20 cellular contexts compared by ENCODE assay signal in genomic region chr20:15079594-15080340, GRCh38.
DNase-seq lines count a peak whose midpoint lies in the region; ATAC-seq, FAIRE-seq and TF ChIP-seq lines count a peak whose summit lies in the region.
"Had no signal": no experiment of that assay in that cellular context is flagged by ENCODE, and none has a peak within 500 bp of the region (broad histone marks: within the 10 kb centered on the region; RNA-seq: fewer than 3 reads in every experiment).

No MANE protein-coding gene starts in this region.

- no peaks in the 10 kb centered on the region for H3K36me3 Mint-ChIP-seq in activated CD8-positive, alpha-beta T cell treated with anti-CD3 and anti-CD28 coated beads, Interleukin-2, amount 10 ng/mL, durations not matched to agents 7 days and 5 days (ENCODE audit: low read depth)
- H3K36me3 Mint-ChIP-seq: CD4-positive, alpha-beta memory T cell had no signal

- H3K27ac ChIP-seq in A549 (no peak overlapping the region), HEK293 (ENCODE audit: extremely low read depth, low read depth, low read length) (no peak overlapping the region), left lung (no peak overlapping the region), thyroid gland (no peak overlapping the region)
- H3K27ac ChIP-seq: GM23248 had no signal

- H3K4me1 Mint-ChIP-seq in activated CD8-positive, alpha-beta T cell treated with anti-CD3 and anti-CD28 coated beads, Interleukin-2, amount 10 ng/mL, durations not matched to agents 7 days and 5 days (ENCODE audit: low read depth), result no peaks in the 10 kb centered on the region
- H3K4me1 Mint-ChIP-seq: CD4-positive, alpha-beta memory T cell had no signal

- WGBS in A549 (ENCODE audit: missing lambda C conversion rate), result 79% methylated on average over 1 of the region's 1 CpG
- WGBS in thyroid gland, 2 donors, result 83 to 89% methylated on average over 1 of the region's 1 CpG

- intact Hi-C loops in left lung (cut with DNase I), result no loop called here
- intact Hi-C loops in thyroid gland (cut with DNase I), result loop anchor here (10.0 kb wide), 1 partner anchor 75 kb away; no protein-coding TSS in a partner anchor

- no peak for TF ChIP-seq EP300 in A549 (IDR thresholded peaks at IDR 0.05)

- H3K27me3 Mint-ChIP-seq in activated CD8-positive, alpha-beta T cell treated with anti-CD3 and anti-CD28 coated beads, Interleukin-2, amount 10 ng/mL, durations not matched to agents 7 days and 5 days (ENCODE audit: low read depth), result no peaks in the 10 kb centered on the region
- H3K27me3 Mint-ChIP-seq: CD4-positive, alpha-beta memory T cell had no signal

- FAIRE-seq in A549 (lab: Jason Lieb, UNC), result no peak
- FAIRE-seq: G401.6, GM12892 had no signal

- no peaks in the 10 kb centered on the region for H3K9me3 Mint-ChIP-seq in activated CD8-positive, alpha-beta T cell treated with anti-CD3 and anti-CD28 coated beads, Interleukin-2, amount 10 ng/mL, durations not matched to agents 7 days and 5 days (ENCODE audit: insufficient read depth)
- H3K9me3 Mint-ChIP-seq: H9 had no signal

- TF ChIP-seq CTCF in A549 (IDR thresholded peaks at IDR 0.05) (no peak), HEK293 (tag by site-specific recombination; IDR thresholded peaks at IDR 0.05) (no peak), left lung (IDR thresholded peaks at IDR 0.05) (no peak), thyroid gland (IDR thresholded peaks at IDR 0.05) (no peak)

- no peak overlapping the region for H3K27ac Mint-ChIP-seq in activated CD8-positive, alpha-beta T cell treated with anti-CD3 and anti-CD28 coated beads, Interleukin-2, amount 10 ng/mL, durations not matched to agents 7 days and 5 days
- H3K27ac Mint-ChIP-seq: CD4-positive, alpha-beta memory T cell; H9; HFFc6 had no signal

- ATAC-seq in A549 (no peak), left lung (peak; percentile 86), HG03280 (IDR thresholded peaks at IDR 0.05; ENCODE audit: unreplicated experiment) (no peak)
- no peak for ATAC-seq in activated CD8-positive, alpha-beta T cell treated with anti-CD3 and anti-CD28 coated beads, Interleukin-2, amount 10 ng/mL, durations not matched to agents 7 days and 5 days
- ATAC-seq: HCT116 had no signal

- no peaks in the 10 kb centered on the region for H3K4me1 ChIP-seq in A549
- peaks cover 7% of the 10 kb centered on the region for H3K4me1 ChIP-seq in HEK293 (ENCODE audit: control insufficient read depth, insufficient read depth, low read length)
- H3K4me1 ChIP-seq in left lung, result no peaks in the 10 kb centered on the region
- no peaks in the 10 kb centered on the region for H3K4me1 ChIP-seq in thyroid gland

- H3K27me3 ChIP-seq in left lung, result no peaks in the 10 kb centered on the region
- no peaks in the 10 kb centered on the region for H3K27me3 ChIP-seq in thyroid gland

- H3K4me2 ChIP-seq in A549, result no peak overlapping the region

- TF ChIP-seq RAD21 in A549 (conservative IDR thresholded peaks at IDR 0.05 in 1 of 2, IDR thresholded peaks at IDR 0.05 in 1 of 2), result no peak

- DNase-seq in A549 (ENCODE audit: low read depth in 1 of 2, low spot score in 1 of 2), result no peak
- DNase-seq in left lung, result no peak
- DNase-seq in thyroid gland, result peak; percentile 24 to 41
- no peak for DNase-seq in activated CD8-positive, alpha-beta T cell treated with anti-CD3 and anti-CD28 coated beads, Interleukin-2, amount 10 ng/mL, durations not matched to agents 7 days and 5 days
- DNase-seq in SW480 (ENCODE audit: low spot score), result no peak
- DNase-seq: 8988T; C1 segment of cervical spinal cord; Calu3; CD4-positive, alpha-beta memory T cell; COR-L47; DMS53; DMS79 treated with DMSO at 0.1 percent for 48 hours; GM23248; H9; HFFc6 had no signal

- TF ChIP-seq POLR2A in A549 (IDR thresholded peaks at IDR 0.05; ENCODE audit: low read length) (no peak), thyroid gland (IDR thresholded peaks at IDR 0.05) (no peak)

- H3K9me3 ChIP-seq in A549 (no peaks in the 10 kb centered on the region), HEK293 (ENCODE audit: control insufficient read depth, insufficient read depth, low read depth, low read length) (no peaks in the 10 kb centered on the region), left lung (no peaks in the 10 kb centered on the region), thyroid gland (no peaks in the 10 kb centered on the region)

- H3K36me3 ChIP-seq in HEK293 (ENCODE audit: control insufficient read depth in 2 of 2, insufficient read depth in 1 of 2, low read length in 2 of 2), result no peaks in the 10 kb centered on the region
- H3K36me3 ChIP-seq in left lung, result no peaks in the 10 kb centered on the region
- no peaks in the 10 kb centered on the region for H3K36me3 ChIP-seq in thyroid gland

- CTCF ChIA-PET in A549 (lab: Yijun Ruan, JAX), result no interaction called here
- CTCF ChIA-PET in HEK293 (lab: Yijun Ruan, JAX), result no interaction called here
- CTCF ChIA-PET in activated CD8-positive, alpha-beta T cell treated with anti-CD3 and anti-CD28 coated beads, Interleukin-2, amount 10 ng/mL, durations not matched to agents 7 days and 5 days (lab: Charles Lee), result no interaction called here

- H3K4me3 ChIP-seq in A549 (no peak overlapping the region), HEK293 (ENCODE audit: low read depth, low read length) (no peak overlapping the region), left lung (no peak overlapping the region), thyroid gland (replicated peaks in 1 of 3) (no peak overlapping the region)
- H3K4me3 ChIP-seq: GM23248 had no signal

- no peak overlapping the region for H3K4me3 Mint-ChIP-seq in activated CD8-positive, alpha-beta T cell treated with anti-CD3 and anti-CD28 coated beads, Interleukin-2, amount 10 ng/mL, durations not matched to agents 7 days and 5 days
- H3K4me3 Mint-ChIP-seq: CD4-positive, alpha-beta memory T cell; H9; HFFc6 had no signal

- POLR2A ChIA-PET in A549 (lab: Yijun Ruan, JAX) (no interaction called here), HEK293 (lab: Yijun Ruan, JAX) (no interaction called here)
- POLR2A ChIA-PET in activated CD8-positive, alpha-beta T cell treated with anti-CD3 and anti-CD28 coated beads, Interleukin-2, amount 10 ng/mL, durations not matched to agents 7 days and 5 days (lab: Charles Lee), result no interaction called here

TF ChIP-seq in A549, 52 proteins besides CTCF, POLR2A, EP300 and RAD21:
- no peak for TF ChIP-seq CEBPB (IDR thresholded peaks at IDR 0.05)
- peak; percentile 98 for TF ChIP-seq ZC3H11A (IDR thresholded peaks at IDR 0.05)
- no peak for TF ChIP-seq FOSB (CRISPR knock-in tag; IDR thresholded peaks at IDR 0.05)
- TF ChIP-seq RCOR1 (IDR thresholded peaks at IDR 0.05; ENCODE audit: low read depth, low read length), result no peak
- no peak for TF ChIP-seq MAZ (IDR thresholded peaks at IDR 0.05; ENCODE audit: borderline replicate concordance, low read depth, low read length)
- TF ChIP-seq HES2 (IDR thresholded peaks at IDR 0.05), result no peak
- no peak for TF ChIP-seq FOSL2 (IDR thresholded peaks at IDR 0.05)
- TF ChIP-seq FOSL2 (CRISPR knock-in tag; IDR thresholded peaks at IDR 0.05), result no peak
- TF ChIP-seq RNF2 (IDR thresholded peaks at IDR 0.05; ENCODE audit: borderline replicate concordance, low read depth), result no peak

TF ChIP-seq in HEK293, 187 proteins besides CTCF, POLR2A, EP300 and RAD21 (continues in another document):
- TF ChIP-seq MYNN (tag by site-specific recombination; IDR thresholded peaks at IDR 0.05; ENCODE audit: borderline replicate concordance), result no peak
- no peak for TF ChIP-seq RBAK (tag by site-specific recombination; IDR thresholded peaks at IDR 0.05)
- 0 out of 2 replicates have a peak, but pooled peaks have one; percentile 26 for TF ChIP-seq ZNF404 (tag by site-specific recombination; IDR thresholded peaks at IDR 0.05)
- TF ChIP-seq ZNF514 (tag by site-specific recombination; IDR thresholded peaks at IDR 0.05), result no peak
- TF ChIP-seq ZNF266 (tag by site-specific recombination; IDR thresholded peaks at IDR 0.05; ENCODE audit: low read depth), result peak; percentile 41; the same call in 1 of the 2 replicates
- TF ChIP-seq ZNF19 (tag by site-specific recombination; IDR thresholded peaks at IDR 0.05; ENCODE audit: low read depth), result no peak
- no peak for TF ChIP-seq PBX3 (CRISPR knock-in tag; IDR thresholded peaks at IDR 0.05)

Comparison
In these comparisons a context has a peak if more than half of its experiments do, and no peak if none do; other contexts are left out.
1. DNase-seq: peak in thyroid gland (2 of 2); none in A549 (0 of 2), left lung (0 of 2), activated CD8-positive, alpha-beta T cell treated with anti-CD3 and anti-CD28 coated beads, Interleukin-2, amount 10 ng/mL, durations not matched to agents 7 days and 5 days (single experiment) and SW480 (single experiment).